ENCODE assay signal across 26 cellular contexts in the genomic region with DNA sequence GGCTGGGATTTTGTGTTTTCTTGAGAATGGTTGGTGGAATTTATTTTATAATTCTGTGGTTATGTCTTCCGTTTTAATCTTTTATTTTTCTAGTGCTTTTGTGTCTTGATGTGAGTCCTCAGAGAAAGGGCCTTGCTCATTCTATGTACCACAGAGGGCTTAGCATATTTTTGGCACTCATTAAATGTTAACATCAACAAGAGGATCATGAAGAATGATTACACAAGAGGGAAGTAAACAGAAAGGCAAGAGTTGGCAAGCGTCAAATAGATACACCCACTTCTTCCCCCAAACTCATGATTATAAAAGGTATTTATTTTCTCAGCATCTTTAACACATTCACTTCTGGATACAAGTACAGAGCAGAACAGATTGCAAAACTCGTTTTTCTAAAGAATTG.
DNase-seq lines count a peak whose midpoint lies in the region; ATAC-seq, FAIRE-seq and TF ChIP-seq lines count a peak whose summit lies in the region.
"Had no signal": no experiment of that assay in that cellular context is flagged by ENCODE, and none has a peak within 500 bp of the region (broad histone marks: within the 10 kb centered on the region; RNA-seq: fewer than 3 reads in every experiment).

No MANE protein-coding gene starts in this region.

- no peaks in the 10 kb centered on the region for H3K79me2 ChIP-seq in astrocyte (ENCODE audit: insufficient read depth, low read length)

- no peaks in the 10 kb centered on the region for H3K79me1 ChIP-seq in IMR-90 (ENCODE audit: low read depth in 1 of 2, low read length in 2 of 2)

- no peaks in the 10 kb centered on the region for H3K36me3 ChIP-seq in IMR-90 (ENCODE audit: control insufficient read depth, insufficient read depth, low read length)
- H3K36me3 ChIP-seq in astrocyte (ENCODE audit: insufficient read depth, low read length): no peaks in the 10 kb centered on the region
- no peaks in the 10 kb centered on the region for H3K36me3 ChIP-seq in esophagus squamous epithelium
- H3K36me3 ChIP-seq: vagina, WERI-Rb-1 had no signal

- no peak for FAIRE-seq in astrocyte (lab: Jason Lieb, UNC)
- FAIRE-seq: D721Med, GM18507 had no signal

- no peak overlapping the region for H2BK120ac ChIP-seq in IMR-90 (ENCODE audit: low read depth, low read length)

- no CpG with 5 or more reads among the region's 3 CpGs for WGBS in IMR-90 (ENCODE audit: extremely low coverage in 2 of 2, insufficient read length in 1 of 2), 2 experiments
- WGBS in esophagus squamous epithelium, 2 donors: 21 to 30% methylated on average over 3 of the region's 3 CpGs

- peaks cover 15% of the 10 kb centered on the region for H3K4me1 Mint-ChIP-seq in astrocyte (ENCODE audit: low read depth, unreplicated experiment)
- H3K4me1 Mint-ChIP-seq in stimulated activated memory B cell treated with anti-CD40 and anti-IgM and Interleukin-4, amounts not matched to agents 10 μg/mL and 1 μg/mL and 100 μg/mL, for 72 hours: no peaks in the 10 kb centered on the region
- H3K4me1 Mint-ChIP-seq: naive B cell; stimulated activated effector memory CD8-positive, alpha-beta T cell treated with anti-CD3 and anti-CD28 coated beads, Interleukin-12 subunit alpha, Interleukin-12 subunit beta, amount 100 ng/mL, for 72 hours had no signal

- BruUV-seq in IMR-90 (replicated peaks; lab: Mats Ljungman, UMichigan): no TSS peak

- no peak overlapping the region for H2BK15ac ChIP-seq in IMR-90 (ENCODE audit: low read depth, low read length)

- intact Hi-C loops in IMR-90 (cut with micrococcal nuclease): no loop called here
- intact Hi-C loops in esophagus squamous epithelium (cut with DNase I): no loop called here

- no peaks in the 10 kb centered on the region for H3K9me1 ChIP-seq in IMR-90 (ENCODE audit: insufficient read depth, low read length)

- no peak for TF ChIP-seq RAD21 in IMR-90 (IDR thresholded peaks at IDR 0.05; ENCODE audit: low read length)

- no peaks in the 10 kb centered on the region for H3K9me3 Mint-ChIP-seq in astrocyte (ENCODE audit: unreplicated experiment)
- no peaks in the 10 kb centered on the region for H3K9me3 Mint-ChIP-seq in stimulated activated memory B cell treated with anti-CD40 and anti-IgM and Interleukin-4, amounts not matched to agents 10 μg/mL and 1 μg/mL and 100 μg/mL, for 72 hours
- peaks cover 0 to 4% of the 10 kb centered on the region in 2 donors for H3K9me3 Mint-ChIP-seq in activated naive CD4-positive, alpha-beta T cell treated with anti-CD3 and anti-CD28 coated beads, Interleukin-2, amount 50 U/mL, for 72 hours
- H3K9me3 Mint-ChIP-seq: activated T-helper 2 cell treated with anti-CD3 and anti-CD28 coated beads, Interferon-gamma antibody, Interleukin-2, Interleukin-4, amounts not matched to agents 10 μg/mL and 5 μg/mL and 100 μg/mL, durations not matched to agents 14 hours and 24 hours and 36 hours had no signal

- H3K36me3 Mint-ChIP-seq in astrocyte (ENCODE audit: low read depth, unreplicated experiment): no peaks in the 10 kb centered on the region
- H3K36me3 Mint-ChIP-seq in stimulated activated memory B cell treated with anti-CD40 and anti-IgM and Interleukin-4, amounts not matched to agents 10 μg/mL and 1 μg/mL and 100 μg/mL, for 72 hours: no peaks in the 10 kb centered on the region
- no peaks in the 10 kb centered on the region for H3K36me3 Mint-ChIP-seq in activated naive CD4-positive, alpha-beta T cell treated with anti-CD3 and anti-CD28 coated beads, Interleukin-2, amount 50 U/mL, for 72 hours
- H3K36me3 Mint-ChIP-seq: naive B cell; stimulated activated effector memory CD8-positive, alpha-beta T cell treated with anti-CD3 and anti-CD28 coated beads, Interleukin-12 subunit alpha, Interleukin-12 subunit beta, amount 100 ng/mL, for 72 hours had no signal

- no peak overlapping the region for H3K4me3 Mint-ChIP-seq in astrocyte (ENCODE audit: unreplicated experiment)
- no peak overlapping the region for H3K4me3 Mint-ChIP-seq in stimulated activated memory B cell treated with anti-CD40 and anti-IgM and Interleukin-4, amounts not matched to agents 10 μg/mL and 1 μg/mL and 100 μg/mL, for 72 hours
- H3K4me3 Mint-ChIP-seq: naive B cell; stimulated activated effector memory CD8-positive, alpha-beta T cell treated with anti-CD3 and anti-CD28 coated beads, Interleukin-12 subunit alpha, Interleukin-12 subunit beta, amount 100 ng/mL, for 72 hours had no signal

- H3K27ac ChIP-seq in IMR-90 (ENCODE audit: insufficient read depth, low read length) (no peak overlapping the region), astrocyte (ENCODE audit: low read depth, low read length) (no peak overlapping the region), esophagus squamous epithelium (peak overlapping the region in 2 of 4 donors; percentile 23 to 53), coronary artery (no peak overlapping the region)
- H3K27ac ChIP-seq: SK-N-MC, skin epidermis, testis, vagina, WERI-Rb-1 had no signal

- in situ Hi-C loops in IMR-90 (cut with MboI; ENCODE audit: low sequenced_read_pairs): no loop called here

- H3K9ac ChIP-seq in IMR-90 (ENCODE audit: low read depth, low read length): no peak overlapping the region
- no peak overlapping the region for H3K9ac ChIP-seq in astrocyte (ENCODE audit: low read length)

- H3K4me3 ChIP-seq in IMR-90 (ENCODE audit: insufficient read depth, low read depth, low read length): no peak overlapping the region
- no peak overlapping the region for H3K4me3 ChIP-seq in astrocyte (ENCODE audit: insufficient read depth, low read depth, low read length)
- H3K4me3 ChIP-seq in fibroblast of the aortic adventitia (ENCODE audit: low read depth, low read length): no peak overlapping the region
- no peak overlapping the region for H3K4me3 ChIP-seq in esophagus squamous epithelium
- H3K4me3 ChIP-seq in coronary artery: no peak overlapping the region
- H3K4me3 ChIP-seq: SK-N-MC, skin epidermis, testis, vagina had no signal

- H4K8ac ChIP-seq in IMR-90 (ENCODE audit: low read depth in 2 of 2, low read length in 2 of 2): no peak overlapping the region

- TF ChIP-seq POLR2A in IMR-90 (IDR thresholded peaks at IDR 0.05; ENCODE audit: low read depth, low read length) (no peak), esophagus squamous epithelium (IDR thresholded peaks at IDR 0.05) (no peak)

- dilution Hi-C loops in IMR-90 (cut with HindIII; ENCODE audit: low sequenced_read_pairs, unreplicated experiment): no loop called here

- no peak overlapping the region for H3K23ac ChIP-seq in IMR-90 (ENCODE audit: low read depth, low read length)

- no peak overlapping the region for H2BK5ac ChIP-seq in IMR-90 (ENCODE audit: low read depth, low read length, poor library complexity, severe bottlenecking)

- no peak overlapping the region for H3K18ac ChIP-seq in IMR-90 (ENCODE audit: low read depth, low read length)

- H2BK20ac ChIP-seq in IMR-90 (ENCODE audit: low read depth, low read length): no peak overlapping the region

- H4K5ac ChIP-seq in IMR-90 (ENCODE audit: low read depth, low read length): no peak overlapping the region

- CTCF ChIA-PET in IMR-90 (lab: Yijun Ruan, JAX): interaction anchor here (1.0 kb wide), 1 partner anchor 50 kb away, joined by 3 read pairs; no protein-coding TSS in a partner anchor

- POLR2A ChIA-PET in IMR-90 (lab: Charles Lee; ENCODE audit: unreplicated experiment): no interaction called here

- H3K56ac ChIP-seq in IMR-90 (ENCODE audit: extremely low read depth, insufficient read depth, low read length): no peak overlapping the region

- no peak overlapping the region for H4K91ac ChIP-seq in IMR-90 (ENCODE audit: insufficient read depth, low read depth, low read length)

- no peak overlapping the region for H2AK5ac ChIP-seq in IMR-90 (ENCODE audit: low read depth, low read length)

- H3K14ac ChIP-seq in IMR-90 (replicated peaks; ENCODE audit: low read depth, low read length): no peak overlapping the region

- H3K4me2 ChIP-seq in IMR-90 (ENCODE audit: low read depth, low read length): no peak overlapping the region
- no peak overlapping the region for H3K4me2 ChIP-seq in astrocyte (ENCODE audit: low read length)

- no peak overlapping the region for H2AK9ac ChIP-seq in IMR-90 (replicated peaks; ENCODE audit: low read depth, low read length, poor library complexity)

- no peak overlapping the region for H3K27ac Mint-ChIP-seq in astrocyte (ENCODE audit: unreplicated experiment)
- no peak overlapping the region for H3K27ac Mint-ChIP-seq in stimulated activated memory B cell treated with anti-CD40 and anti-IgM and Interleukin-4, amounts not matched to agents 10 μg/mL and 1 μg/mL and 100 μg/mL, for 72 hours
- H3K27ac Mint-ChIP-seq in activated naive CD4-positive, alpha-beta T cell treated with anti-CD3 and anti-CD28 coated beads, Interleukin-2, amount 50 U/mL, for 72 hours: no peak overlapping the region
- H3K27ac Mint-ChIP-seq: activated T-helper 2 cell treated with anti-CD3 and anti-CD28 coated beads, Interferon-gamma antibody, Interleukin-2, Interleukin-4, amounts not matched to agents 10 μg/mL and 5 μg/mL and 100 μg/mL, durations not matched to agents 14 hours and 24 hours and 36 hours; naive B cell; stimulated activated effector memory CD8-positive, alpha-beta T cell treated with anti-CD3 and anti-CD28 coated beads, Interleukin-12 subunit alpha, Interleukin-12 subunit beta, amount 100 ng/mL, for 72 hours had no signal

- no peak overlapping the region for H3K4ac ChIP-seq in IMR-90 (ENCODE audit: low read depth, low read length)

- H4K20me1 ChIP-seq in IMR-90 (ENCODE audit: insufficient read depth, low read length) (no peaks in the 10 kb centered on the region), astrocyte (ENCODE audit: insufficient read depth, low read length) (no peaks in the 10 kb centered on the region)

- peak; percentile 52 for DNase-seq in AG09319 (ENCODE audit: extremely low read depth, low read depth)
- peak; percentile 47 for DNase-seq in IMR-90
- DNase-seq in astrocyte (ENCODE audit: low read depth): peak; percentile 29
- peak; percentile 31 for DNase-seq in fibroblast of the aortic adventitia (ENCODE audit: low read depth)
- no peak for DNase-seq in esophagus squamous epithelium (lab: John Stamatoyannopoulos, UW)
- DNase-seq in coronary artery (ENCODE audit: low spot score): no peak
- no peak for DNase-seq in activated naive CD4-positive, alpha-beta T cell treated with anti-CD3 and anti-CD28 coated beads, Interleukin-2, amount 50 U/mL, for 72 hours (ENCODE audit: low spot score in 2 of 2)
- DNase-seq: activated CD4-positive, alpha-beta T cell treated with anti-CD3 and anti-CD28 coated beads, Interleukin-2, amount 50 U/mL, for 1 hour; kidney glomerular epithelial cell; mesenchymal stem cell; naive B cell; NCI-H1694 treated with DMSO at 0.1 percent for 48 hours; NCI-H446 treated with DMSO at 0.1 percent for 48 hours; nucleus accumbens; stimulated activated CD4-positive, alpha-beta T cell treated with anti-CD3 and anti-CD28 coated beads, Interleukin-2, amount 100 ng/mL, for 24 hours; testis; WERI-Rb-1 had no signal

- H2AFZ ChIP-seq in IMR-90 (replicated peaks; ENCODE audit: low read length, poor library complexity) (no peak overlapping the region), astrocyte (ENCODE audit: low read depth, low read length) (no peak overlapping the region)

- no peaks in the 10 kb centered on the region for H3K27me3 Mint-ChIP-seq in astrocyte (ENCODE audit: low read depth, unreplicated experiment)
- peaks cover 53% of the 10 kb centered on the region for H3K27me3 Mint-ChIP-seq in stimulated activated memory B cell treated with anti-CD40 and anti-IgM and Interleukin-4, amounts not matched to agents 10 μg/mL and 1 μg/mL and 100 μg/mL, for 72 hours

- H3K9me3 ChIP-seq in IMR-90 (ENCODE audit: control insufficient read depth, insufficient read depth, low read length): no peaks in the 10 kb centered on the region
- H3K9me3 ChIP-seq in astrocyte (ENCODE audit: insufficient read depth, low read depth, low read length): no peaks in the 10 kb centered on the region
- no peaks in the 10 kb centered on the region for H3K9me3 ChIP-seq in esophagus squamous epithelium
- H3K9me3 ChIP-seq: testis, vagina had no signal

- no peak for TF ChIP-seq CTCF in AG09319 (IDR thresholded peaks at IDR 0.05; ENCODE audit: low read depth, low read length)
- TF ChIP-seq CTCF in IMR-90 (conservative IDR thresholded peaks at IDR 0.05; ENCODE audit: low read depth, low read length): no peak
- no peak for TF ChIP-seq CTCF in astrocyte (IDR thresholded peaks at IDR 0.05; ENCODE audit: insufficient read depth, low read depth, low read length)
- no peak for TF ChIP-seq CTCF in fibroblast of the aortic adventitia (IDR thresholded peaks at IDR 0.05; ENCODE audit: insufficient read depth, low read length)
- no peak for TF ChIP-seq CTCF in esophagus squamous epithelium (IDR thresholded peaks at IDR 0.05)
- no peak for TF ChIP-seq CTCF in coronary artery (IDR thresholded peaks at IDR 0.05)

- peaks cover 1% of the 10 kb centered on the region; the same call in 1 of the 2 replicates for H3K4me1 ChIP-seq in IMR-90 (ENCODE audit: control insufficient read depth, insufficient read depth, low read length)
- H3K4me1 ChIP-seq in astrocyte (ENCODE audit: insufficient read depth, low read length): no peaks in the 10 kb centered on the region
- peaks cover 0 to 33% (median 0%) of the 10 kb centered on the region in 3 donors for H3K4me1 ChIP-seq in esophagus squamous epithelium
- H3K4me1 ChIP-seq: testis had no signal

- ATAC-seq in IMR-90 (ENCODE audit: low read depth): peak; percentile 85
- ATAC-seq in stimulated activated memory B cell treated with anti-CD40 and anti-IgM and Interleukin-4, amounts not matched to agents 10 μg/mL and 1 μg/mL and 100 μg/mL, for 72 hours: no peak
- no peak for ATAC-seq in activated naive CD4-positive, alpha-beta T cell treated with anti-CD3 and anti-CD28 coated beads, Interleukin-2, amount 50 U/mL, for 72 hours
- ATAC-seq: HCT116; stimulated activated effector memory CD8-positive, alpha-beta T cell treated with anti-CD3 and anti-CD28 coated beads, Interleukin-12 subunit alpha, Interleukin-12 subunit beta, amount 100 ng/mL, for 72 hours had no signal

- peaks cover 9% of the 10 kb centered on the region for H3K27me3 ChIP-seq in IMR-90 (ENCODE audit: control insufficient read depth, insufficient read depth, low read length)
- peaks cover 2% of the 10 kb centered on the region for H3K27me3 ChIP-seq in astrocyte (ENCODE audit: insufficient read depth, low read length)
- H3K27me3 ChIP-seq in esophagus squamous epithelium: no peaks in the 10 kb centered on the region
- H3K27me3 ChIP-seq: testis, vagina had no signal

Comparison
In these comparisons a context has a peak if more than half of its experiments do, and no peak if none do; other contexts are left out.
1. DNase-seq: peak in AG09319 (single experiment), IMR-90 (single experiment), astrocyte (single experiment) and fibroblast of the aortic adventitia (single experiment); none in esophagus squamous epithelium (single experiment), coronary artery (single experiment) and activated naive CD4-positive, alpha-beta T cell treated with anti-CD3 and anti-CD28 coated beads, Interleukin-2, amount 50 U/mL, for 72 hours (0 of 2).